ENCODE assay signal across 1 cellular context in the genomic region with DNA sequence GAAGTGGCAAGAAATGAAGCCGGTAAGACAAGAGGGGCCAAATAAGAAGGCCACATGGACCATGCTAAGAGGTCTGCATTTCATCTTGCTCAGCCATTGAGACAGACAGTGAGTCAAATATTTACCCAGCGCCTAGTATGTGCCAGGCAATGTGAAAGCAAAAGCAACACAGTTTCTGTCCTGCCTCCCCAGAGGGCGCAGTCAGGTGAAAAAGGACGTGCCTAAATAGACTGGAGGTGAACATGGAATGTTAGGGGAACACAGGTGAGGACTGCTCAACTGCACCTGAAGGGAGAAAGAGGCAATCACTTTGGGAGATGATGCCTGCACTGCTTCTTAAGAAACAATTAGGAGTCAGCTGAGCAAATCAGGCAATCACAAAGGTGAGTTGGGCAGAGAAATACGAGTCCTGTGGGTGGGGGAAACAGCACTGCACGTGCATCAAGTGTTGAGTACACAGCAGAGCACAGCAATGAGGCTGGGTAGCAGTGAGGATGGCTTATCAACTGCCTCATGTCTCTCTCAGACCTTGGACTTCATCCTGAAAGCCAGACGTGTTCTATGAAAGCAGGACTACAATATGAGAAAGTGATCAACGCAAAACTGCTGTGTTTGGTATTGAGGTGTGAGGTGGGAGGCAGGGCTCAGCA.
A peak's percentile ranks its signal among the peaks of the same experiment; 100 is the strongest.
TF ChIP-seq lines count a peak whose summit lies in the region.

No MANE protein-coding gene starts in this region.

TF ChIP-seq in GM12878, 131 proteins besides CTCF, POLR2A, EP300 and RAD21 (continues in another document):
- TF ChIP-seq, protein P1, sequence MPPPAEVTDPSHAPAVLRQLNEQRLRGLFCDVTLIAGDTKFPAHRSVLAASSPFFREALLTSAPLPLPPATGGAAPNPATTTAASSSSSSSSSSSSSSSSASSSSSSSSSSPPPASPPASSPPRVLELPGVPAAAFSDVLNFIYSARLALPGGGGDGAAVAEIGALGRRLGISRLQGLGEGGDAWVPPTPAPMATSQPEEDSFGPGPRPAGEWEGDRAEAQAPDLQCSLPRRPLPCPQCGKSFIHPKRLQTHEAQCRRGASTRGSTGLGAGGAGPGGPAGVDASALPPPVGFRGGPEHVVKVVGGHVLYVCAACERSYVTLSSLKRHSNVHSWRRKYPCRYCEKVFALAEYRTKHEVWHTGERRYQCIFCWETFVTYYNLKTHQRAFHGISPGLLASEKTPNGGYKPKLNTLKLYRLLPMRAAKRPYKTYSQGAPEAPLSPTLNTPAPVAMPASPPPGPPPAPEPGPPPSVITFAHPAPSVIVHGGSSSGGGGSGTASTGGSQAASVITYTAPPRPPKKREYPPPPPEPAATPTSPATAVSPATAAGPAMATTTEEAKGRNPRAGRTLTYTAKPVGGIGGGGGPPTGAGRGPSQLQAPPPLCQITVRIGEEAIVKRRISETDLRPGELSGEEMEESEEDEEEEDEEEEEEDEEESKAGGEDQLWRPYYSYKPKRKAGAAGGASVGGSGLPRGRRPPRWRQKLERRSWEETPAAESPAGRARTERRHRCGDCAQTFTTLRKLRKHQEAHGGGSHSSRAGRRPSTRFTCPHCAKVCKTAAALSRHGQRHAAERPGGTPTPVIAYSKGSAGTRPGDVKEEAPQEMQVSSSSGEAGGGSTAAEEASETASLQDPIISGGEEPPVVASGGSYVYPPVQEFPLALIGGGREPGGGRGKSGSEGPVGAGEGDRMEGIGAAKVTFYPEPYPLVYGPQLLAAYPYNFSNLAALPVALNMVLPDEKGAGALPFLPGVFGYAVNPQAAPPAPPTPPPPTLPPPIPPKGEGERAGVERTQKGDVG (CRISPR knock-in tag; IDR thresholded peaks at IDR 0.05), result no peak
- TF ChIP-seq STAT1 (conservative IDR thresholded peaks at IDR 0.05) (no peak), JUNB (IDR thresholded peaks at IDR 0.05) (peak; percentile 41), BHLHE40 (IDR thresholded peaks at IDR 0.05; ENCODE audit: borderline replicate concordance in 1 of 2, low read depth in 2 of 2, low read length in 1 of 2) (peak; percentile 93 to 95), BACH1 (IDR thresholded peaks at IDR 0.05; ENCODE audit: borderline replicate concordance) (0 out of 2 replicates have a peak, but pooled peaks have one; percentile 28), EGR1 (IDR thresholded peaks at IDR 0.05; ENCODE audit: borderline replicate concordance in 1 of 2, low read depth in 2 of 2, low read length in 2 of 2) (no peak), RUNX3 (IDR thresholded peaks at IDR 0.05; ENCODE audit: low read length) (peak; percentile 10; the same call in 1 of the 2 replicates), IKZF1 (conservative IDR thresholded peaks at IDR 0.05) (peak; percentile 65), MTA2 (IDR thresholded peaks at IDR 0.05; ENCODE audit: low read depth) (0 out of 2 replicates have a peak, but pooled peaks have one; percentile 25), DPF2 (IDR thresholded peaks at IDR 0.05) (peak; percentile 64; the same call in 1 of the 2 replicates), ZZZ3 (IDR thresholded peaks at IDR 0.05; ENCODE audit: control insufficient read depth, insufficient read length, low read depth) (no peak), CREB1 (IDR thresholded peaks at IDR 0.05; ENCODE audit: low read depth) (no peak), HDAC2 (IDR thresholded peaks at IDR 0.05) (no peak), PAX5 (IDR thresholded peaks at IDR 0.05; ENCODE audit: borderline replicate concordance, low read depth, low read length) (peak; percentile 38; the same call in 1 of the 2 replicates), MEF2A (IDR thresholded peaks at IDR 0.05; ENCODE audit: insufficient read depth, low read depth, low read length) (no peak), ATF7 (IDR thresholded peaks at IDR 0.05; ENCODE audit: low read depth) (0 out of 2 replicates have a peak, but pooled peaks have one; percentile 28), FOXM1 (IDR thresholded peaks at IDR 0.05; ENCODE audit: low read depth, low read length) (peak; percentile 18; the same call in 1 of the 2 replicates), TCF7 (IDR thresholded peaks at IDR 0.05; ENCODE audit: borderline replicate concordance) (no peak), RAD51 (IDR thresholded peaks at IDR 0.05) (peak; percentile 43; the same call in 1 of the 2 replicates), SP1 (IDR thresholded peaks at IDR 0.05; ENCODE audit: low read depth, low read length) (no peak), SUZ12 (IDR thresholded peaks at IDR 0.05; ENCODE audit: unreplicated experiment) (no peak), MXI1 (IDR thresholded peaks at IDR 0.05; ENCODE audit: low read depth, low read length) (no peak), SPI1 (IDR thresholded peaks at IDR 0.05; ENCODE audit: borderline replicate concordance, insufficient read depth, low read depth, low read length) (no peak), MEF2B (IDR thresholded peaks at IDR 0.05; ENCODE audit: partially characterized antibody, poor library complexity, severe bottlenecking) (peak; percentile 78), GATAD2B (conservative IDR thresholded peaks at IDR 0.05; ENCODE audit: low read depth) (peak; percentile 42; the same call in 1 of the 2 replicates), ZNF24 (IDR thresholded peaks at IDR 0.05) (peak; percentile 6; the same call in 1 of the 2 replicates), RB1 (IDR thresholded peaks at IDR 0.05; ENCODE audit: borderline replicate concordance) (no peak), CHD2 (IDR thresholded peaks at IDR 0.05; ENCODE audit: borderline replicate concordance, low read depth, low read length) (no peak), ETV6 (conservative IDR thresholded peaks at IDR 0.05 in 1 of 2, IDR thresholded peaks at IDR 0.05 in 1 of 2; ENCODE audit: borderline replicate concordance in 1 of 2, low read depth in 1 of 2) (no peak), POLR2AphosphoS5 (IDR thresholded peaks at IDR 0.05; ENCODE audit: low read length) (no peak), NRF1 (conservative IDR thresholded peaks at IDR 0.05; ENCODE audit: low read depth, low read length) (no peak), ESRRA (IDR thresholded peaks at IDR 0.05; ENCODE audit: low read length) (no peak), RBBP5 (conservative IDR thresholded peaks at IDR 0.05) (no peak), ASH2L (IDR thresholded peaks at IDR 0.05; ENCODE audit: borderline replicate concordance, low read depth) (no peak), CBX3 (IDR thresholded peaks at IDR 0.05; ENCODE audit: borderline replicate concordance, low read depth) (no peak), TCF3 (IDR thresholded peaks at IDR 0.05; ENCODE audit: borderline replicate concordance, insufficient read depth, low read depth, low read length) (no peak), ZBED1 (IDR thresholded peaks at IDR 0.05; ENCODE audit: borderline replicate concordance) (0 out of 2 replicates have a peak, but pooled peaks have one; percentile 51)
- TF ChIP-seq, protein P2, sequence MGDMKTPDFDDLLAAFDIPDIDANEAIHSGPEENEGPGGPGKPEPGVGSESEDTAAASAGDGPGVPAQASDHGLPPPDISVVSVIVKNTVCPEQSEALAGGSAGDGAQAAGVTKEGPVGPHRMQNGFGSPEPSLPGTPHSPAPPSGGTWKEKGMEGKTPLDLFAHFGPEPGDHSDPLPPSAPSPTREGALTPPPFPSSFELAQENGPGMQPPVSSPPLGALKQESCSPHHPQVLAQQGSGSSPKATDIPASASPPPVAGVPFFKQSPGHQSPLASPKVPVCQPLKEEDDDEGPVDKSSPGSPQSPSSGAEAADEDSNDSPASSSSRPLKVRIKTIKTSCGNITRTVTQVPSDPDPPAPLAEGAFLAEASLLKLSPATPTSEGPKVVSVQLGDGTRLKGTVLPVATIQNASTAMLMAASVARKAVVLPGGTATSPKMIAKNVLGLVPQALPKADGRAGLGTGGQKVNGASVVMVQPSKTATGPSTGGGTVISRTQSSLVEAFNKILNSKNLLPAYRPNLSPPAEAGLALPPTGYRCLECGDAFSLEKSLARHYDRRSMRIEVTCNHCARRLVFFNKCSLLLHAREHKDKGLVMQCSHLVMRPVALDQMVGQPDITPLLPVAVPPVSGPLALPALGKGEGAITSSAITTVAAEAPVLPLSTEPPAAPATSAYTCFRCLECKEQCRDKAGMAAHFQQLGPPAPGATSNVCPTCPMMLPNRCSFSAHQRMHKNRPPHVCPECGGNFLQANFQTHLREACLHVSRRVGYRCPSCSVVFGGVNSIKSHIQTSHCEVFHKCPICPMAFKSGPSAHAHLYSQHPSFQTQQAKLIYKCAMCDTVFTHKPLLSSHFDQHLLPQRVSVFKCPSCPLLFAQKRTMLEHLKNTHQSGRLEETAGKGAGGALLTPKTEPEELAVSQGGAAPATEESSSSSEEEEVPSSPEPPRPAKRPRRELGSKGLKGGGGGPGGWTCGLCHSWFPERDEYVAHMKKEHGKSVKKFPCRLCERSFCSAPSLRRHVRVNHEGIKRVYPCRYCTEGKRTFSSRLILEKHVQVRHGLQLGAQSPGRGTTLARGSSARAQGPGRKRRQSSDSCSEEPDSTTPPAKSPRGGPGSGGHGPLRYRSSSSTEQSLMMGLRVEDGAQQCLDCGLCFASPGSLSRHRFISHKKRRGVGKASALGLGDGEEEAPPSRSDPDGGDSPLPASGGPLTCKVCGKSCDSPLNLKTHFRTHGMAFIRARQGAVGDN (IDR thresholded peaks at IDR 0.05), result 0 out of 2 replicates have a peak, but pooled peaks have one; percentile 36
- TF ChIP-seq, protein P3, sequence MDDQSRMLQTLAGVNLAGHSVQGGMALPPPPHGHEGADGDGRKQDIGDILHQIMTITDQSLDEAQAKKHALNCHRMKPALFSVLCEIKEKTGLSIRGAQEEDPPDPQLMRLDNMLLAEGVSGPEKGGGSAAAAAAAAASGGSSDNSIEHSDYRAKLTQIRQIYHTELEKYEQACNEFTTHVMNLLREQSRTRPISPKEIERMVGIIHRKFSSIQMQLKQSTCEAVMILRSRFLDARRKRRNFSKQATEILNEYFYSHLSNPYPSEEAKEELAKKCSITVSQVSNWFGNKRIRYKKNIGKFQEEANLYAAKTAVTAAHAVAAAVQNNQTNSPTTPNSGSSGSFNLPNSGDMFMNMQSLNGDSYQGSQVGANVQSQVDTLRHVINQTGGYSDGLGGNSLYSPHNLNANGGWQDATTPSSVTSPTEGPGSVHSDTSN (IDR thresholded peaks at IDR 0.05; ENCODE audit: insufficient replicate concordance, low read depth, low read length), result no peak
- TF ChIP-seq, protein P4, sequence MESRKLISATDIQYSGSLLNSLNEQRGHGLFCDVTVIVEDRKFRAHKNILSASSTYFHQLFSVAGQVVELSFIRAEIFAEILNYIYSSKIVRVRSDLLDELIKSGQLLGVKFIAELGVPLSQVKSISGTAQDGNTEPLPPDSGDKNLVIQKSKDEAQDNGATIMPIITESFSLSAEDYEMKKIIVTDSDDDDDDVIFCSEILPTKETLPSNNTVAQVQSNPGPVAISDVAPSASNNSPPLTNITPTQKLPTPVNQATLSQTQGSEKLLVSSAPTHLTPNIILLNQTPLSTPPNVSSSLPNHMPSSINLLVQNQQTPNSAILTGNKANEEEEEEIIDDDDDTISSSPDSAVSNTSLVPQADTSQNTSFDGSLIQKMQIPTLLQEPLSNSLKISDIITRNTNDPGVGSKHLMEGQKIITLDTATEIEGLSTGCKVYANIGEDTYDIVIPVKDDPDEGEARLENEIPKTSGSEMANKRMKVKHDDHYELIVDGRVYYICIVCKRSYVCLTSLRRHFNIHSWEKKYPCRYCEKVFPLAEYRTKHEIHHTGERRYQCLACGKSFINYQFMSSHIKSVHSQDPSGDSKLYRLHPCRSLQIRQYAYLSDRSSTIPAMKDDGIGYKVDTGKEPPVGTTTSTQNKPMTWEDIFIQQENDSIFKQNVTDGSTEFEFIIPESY (IDR thresholded peaks at IDR 0.05), result no peak
- TF ChIP-seq, protein P5, sequence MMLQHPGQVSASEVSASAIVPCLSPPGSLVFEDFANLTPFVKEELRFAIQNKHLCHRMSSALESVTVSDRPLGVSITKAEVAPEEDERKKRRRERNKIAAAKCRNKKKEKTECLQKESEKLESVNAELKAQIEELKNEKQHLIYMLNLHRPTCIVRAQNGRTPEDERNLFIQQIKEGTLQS (IDR thresholded peaks at IDR 0.05; ENCODE audit: borderline replicate concordance, extremely low read depth, low read depth, low read length), result no peak
- TF ChIP-seq, protein P6, sequence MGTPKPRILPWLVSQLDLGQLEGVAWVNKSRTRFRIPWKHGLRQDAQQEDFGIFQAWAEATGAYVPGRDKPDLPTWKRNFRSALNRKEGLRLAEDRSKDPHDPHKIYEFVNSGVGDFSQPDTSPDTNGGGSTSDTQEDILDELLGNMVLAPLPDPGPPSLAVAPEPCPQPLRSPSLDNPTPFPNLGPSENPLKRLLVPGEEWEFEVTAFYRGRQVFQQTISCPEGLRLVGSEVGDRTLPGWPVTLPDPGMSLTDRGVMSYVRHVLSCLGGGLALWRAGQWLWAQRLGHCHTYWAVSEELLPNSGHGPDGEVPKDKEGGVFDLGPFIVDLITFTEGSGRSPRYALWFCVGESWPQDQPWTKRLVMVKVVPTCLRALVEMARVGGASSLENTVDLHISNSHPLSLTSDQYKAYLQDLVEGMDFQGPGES (IDR thresholded peaks at IDR 0.05), result no peak
- TF ChIP-seq, protein P7, sequence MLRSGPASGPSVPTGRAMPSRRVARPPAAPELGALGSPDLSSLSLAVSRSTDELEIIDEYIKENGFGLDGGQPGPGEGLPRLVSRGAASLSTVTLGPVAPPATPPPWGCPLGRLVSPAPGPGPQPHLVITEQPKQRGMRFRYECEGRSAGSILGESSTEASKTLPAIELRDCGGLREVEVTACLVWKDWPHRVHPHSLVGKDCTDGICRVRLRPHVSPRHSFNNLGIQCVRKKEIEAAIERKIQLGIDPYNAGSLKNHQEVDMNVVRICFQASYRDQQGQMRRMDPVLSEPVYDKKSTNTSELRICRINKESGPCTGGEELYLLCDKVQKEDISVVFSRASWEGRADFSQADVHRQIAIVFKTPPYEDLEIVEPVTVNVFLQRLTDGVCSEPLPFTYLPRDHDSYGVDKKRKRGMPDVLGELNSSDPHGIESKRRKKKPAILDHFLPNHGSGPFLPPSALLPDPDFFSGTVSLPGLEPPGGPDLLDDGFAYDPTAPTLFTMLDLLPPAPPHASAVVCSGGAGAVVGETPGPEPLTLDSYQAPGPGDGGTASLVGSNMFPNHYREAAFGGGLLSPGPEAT (IDR thresholded peaks at IDR 0.05; ENCODE audit: low read depth), result peak; percentile 65
